In genomic region chr1:88684482-88685238, GRCh38 we compare ENCODE assay signal across 8 cellular contexts. TPM values are rescaled to one million over a fixed set of nuclear protein-coding genes. Genes with fewer than 3 reads are reported as not detected.
DNase-seq lines count a peak whose midpoint lies in the region; ATAC-seq and TF ChIP-seq lines count a peak whose summit lies in the region.

No MANE protein-coding gene starts in this region.

- peak overlapping the region; percentile 74 for H3K4me3 ChIP-seq in AG04450 (ENCODE audit: low read depth, low read length)
- H3K4me3 ChIP-seq in coronary artery: peak overlapping the region; percentile 98
- H3K4me3 ChIP-seq in left lung: peak overlapping the region; percentile 92 to 95

- H3K27me3 ChIP-seq in AG04450 (ENCODE audit: control insufficient read depth, insufficient read depth, low read length): no peaks in the 10 kb centered on the region
- H3K27me3 ChIP-seq in left lung: no peaks in the 10 kb centered on the region

- CTCF ChIA-PET in AG04450 (lab: Charles Lee): interaction anchor here (0.6 to 3.1 kb wide), 6 partner anchors 12 to 409 kb away, joined by 3 to 13 read pairs (median 4); no protein-coding TSS in a partner anchor

- intact Hi-C loops in left lung (cut with DNase I): no loop called here

- H3K27ac ChIP-seq in AG04450 (ENCODE audit: low read depth, low read length) (peak overlapping the region; percentile 90), coronary artery (peak overlapping the region; percentile 92 to 94), left lung (peak overlapping the region; percentile 98)

- POLR2A ChIA-PET in AG04450 (lab: Yijun Ruan, JAX): interaction anchor here (0.7 to 1.3 kb wide), 6 partner anchors 9 to 107 kb away, joined by 3 to 10 read pairs (median 5); no protein-coding TSS in a partner anchor

- DNase-seq in AG04450 (ENCODE audit: low read depth, low spot score) (no peak), NCI-H345 (lab: John Stamatoyannopoulos, UW) (peak; percentile 73), coronary artery (ENCODE audit: low spot score) (peak; percentile 77), left lung (peak; percentile 76 to 90)
- peak; percentile 26 for DNase-seq in activated CD4-positive, alpha-beta T cell treated with anti-CD3 and anti-CD28 coated beads for 1 hour
- DNase-seq in stimulated activated CD4-positive, alpha-beta T cell treated with anti-CD3 and anti-CD28 coated beads, Interleukin-4, amount 100 ng/mL, for 24 hours: peak; percentile 58

- TF ChIP-seq CTCF in AG04450 (IDR thresholded peaks at IDR 0.05; ENCODE audit: low read depth, low read length) (no peak; the same call in 1 of the 2 replicates), coronary artery (IDR thresholded peaks at IDR 0.05) (no peak), left lung (IDR thresholded peaks at IDR 0.05) (no peak)

- H3K4me1 ChIP-seq in left lung: peaks cover 15 to 38% of the 10 kb centered on the region in 2 donors

- H3K36me3 ChIP-seq in left lung: no peaks in the 10 kb centered on the region

- peak; percentile 42 for ATAC-seq in GM18867 (IDR thresholded peaks at IDR 0.05; ENCODE audit: unreplicated experiment)
- ATAC-seq in HG03108 (IDR thresholded peaks at IDR 0.05; ENCODE audit: unreplicated experiment): peak; percentile 29
- peak; percentile 68 for ATAC-seq in left lung

- H3K9me3 ChIP-seq in AG04450 (ENCODE audit: control insufficient read depth, insufficient read depth, low read length): no peaks in the 10 kb centered on the region; the same call in 1 of the 2 replicates
- H3K9me3 ChIP-seq in left lung: no peaks in the 10 kb centered on the region

RNA-seq across cellular contexts. Expression of gene PKN2, which starts 0.6 kb away (rescaled TPM):
- 23.1 and 35.9 TPM in 2 replicates for polyA plus RNA-seq in AG04450 (2011; rRNA removed)
- polyA minus RNA-seq in AG04450 (2011; rRNA and poly(A)+ RNA removed): 22.3 and 40.0 TPM in 2 replicates
- 10 to 100 TPM; 41.7 to 50.3 TPM for total RNA-seq in left lung
